In the genomic region with DNA sequence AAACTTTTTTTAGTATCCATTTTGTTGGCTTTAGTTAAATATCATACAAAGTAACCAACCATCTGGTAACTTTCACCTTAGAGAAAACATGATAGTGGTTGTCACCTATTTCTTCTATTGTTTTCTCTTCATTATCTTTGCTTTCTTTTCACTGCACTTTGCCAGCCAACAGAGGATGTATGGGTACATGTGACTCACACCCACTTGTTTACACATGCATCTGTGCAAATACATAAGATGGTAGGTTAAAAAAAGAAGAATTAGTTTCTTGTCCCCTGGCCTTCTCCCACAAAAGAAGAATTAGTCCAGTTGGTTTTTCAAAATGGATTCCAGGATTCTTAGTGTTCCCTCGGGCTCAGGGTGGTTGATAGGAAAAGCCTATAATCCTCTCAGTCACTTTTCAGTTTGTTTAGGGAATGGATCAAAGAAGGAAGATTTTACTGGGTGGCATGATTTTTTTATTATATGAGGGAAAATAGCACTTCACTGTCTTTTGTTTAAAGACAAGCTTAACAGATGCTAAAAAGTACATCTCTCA, we compare ENCODE assay signal across 19 cellular contexts. TPM values are rescaled to one million over a fixed set of nuclear protein-coding genes. Genes with fewer than 3 reads are reported as not detected.
DNase-seq lines count a peak whose midpoint lies in the region; TF ChIP-seq lines count a peak whose summit lies in the region.
"Had no signal": no experiment of that assay in that cellular context is flagged by ENCODE, and none has a peak within 500 bp of the region (broad histone marks: within the 10 kb centered on the region; RNA-seq: fewer than 3 reads in every experiment).

No MANE protein-coding gene starts in this region.

- H2AFZ ChIP-seq in osteoblast (ENCODE audit: low read length): peak overlapping the region; percentile 48

- DNase-seq in NCI-H510A treated with DMSO at 0.1 percent for 48 hours (lab: John Stamatoyannopoulos, UW) (peak; percentile 18), NCI-H510A (lab: John Stamatoyannopoulos, UW) (no peak), NCI-H82 (lab: John Stamatoyannopoulos, UW) (peak; percentile 58), chondrocyte (ENCODE audit: low spot score) (no peak), osteoblast (ENCODE audit: insufficient read length, low spot score, missing footprints) (no peak), COLO829 (ENCODE audit: low spot score) (no peak)
- DNase-seq in stimulated activated naive CD4-positive, alpha-beta T cell treated with Interleukin-2 at 50 U/mL for 16 hours (lab: John Stamatoyannopoulos, UW): no peak
- no peak for DNase-seq in activated T-cell treated with anti-CD3 and anti-CD28 coated beads, Interleukin-2, amount 50 U/mL, for 1 hour
- DNase-seq: activated naive CD4-positive, alpha-beta T cell; CD4-positive, alpha-beta T cell; hippocampal formation; Karpas-422; left cardiac atrium; NCI-H1436 treated with DMSO at 0.1 percent for 48 hours; NCI-H226; stimulated activated CD4-positive, alpha-beta T cell treated with anti-CD3 and anti-CD28 coated beads, Interleukin-12 subunit alpha, Interleukin-12 subunit beta, amount 100 ng/mL, for 4 hours; stimulated activated naive CD4-positive, alpha-beta T cell; upper lobe of left lung had no signal

- no peaks in the 10 kb centered on the region for H3K36me3 Mint-ChIP-seq in chondrocyte (ENCODE audit: low read depth)

- TF ChIP-seq CTCF in chondrocyte (IDR thresholded peaks at IDR 0.05) (no peak), osteoblast (IDR thresholded peaks at IDR 0.05; ENCODE audit: extremely low read depth, low read depth, low read length) (no peak)

- no peaks in the 10 kb centered on the region for H3K27me3 Mint-ChIP-seq in chondrocyte (ENCODE audit: low read depth)

- peak overlapping the region; percentile 100 for H3K27ac ChIP-seq in osteoblast (ENCODE audit: low read depth, low read length)
- H3K27ac ChIP-seq: upper lobe of left lung had no signal

- no peaks in the 10 kb centered on the region for H4K20me1 ChIP-seq in osteoblast (ENCODE audit: insufficient read depth, low read length)

- peak overlapping the region; percentile 99 for H3K27ac Mint-ChIP-seq in chondrocyte (ENCODE audit: unreplicated experiment)
- H3K27ac Mint-ChIP-seq: CD4-positive, alpha-beta T cell; T-helper 1 cell treated with Interleukin-12 subunit alpha and Interleukin-12 subunit beta and Interleukin-4 antibody, amounts not matched to agents 30 μg/mL and 1 μg/mL, for 36 hours had no signal

- no peaks in the 10 kb centered on the region for H3K9me3 Mint-ChIP-seq in chondrocyte (ENCODE audit: low read depth)
- H3K9me3 Mint-ChIP-seq: CD4-positive, alpha-beta T cell; T-helper 1 cell treated with Interleukin-12 subunit alpha and Interleukin-12 subunit beta and Interleukin-4 antibody, amounts not matched to agents 30 μg/mL and 1 μg/mL, for 36 hours had no signal

- H3K4me2 ChIP-seq in osteoblast (ENCODE audit: insufficient read depth, low read length): no peak overlapping the region

- H3K4me3 Mint-ChIP-seq in chondrocyte (ENCODE audit: unreplicated experiment): no peak overlapping the region
- H3K4me3 Mint-ChIP-seq: CD4-positive, alpha-beta T cell; T-helper 1 cell treated with Interleukin-12 subunit alpha and Interleukin-12 subunit beta and Interleukin-4 antibody, amounts not matched to agents 30 μg/mL and 1 μg/mL, for 36 hours had no signal

- peaks cover 2% of the 10 kb centered on the region for H3K79me2 ChIP-seq in osteoblast (ENCODE audit: insufficient read depth, low read length)

- no peaks in the 10 kb centered on the region for H3K27me3 ChIP-seq in osteoblast (ENCODE audit: insufficient read depth, low read length)
- H3K27me3 ChIP-seq: upper lobe of left lung had no signal

- H3K4me1 Mint-ChIP-seq in chondrocyte (ENCODE audit: low read depth): peaks cover 46% of the 10 kb centered on the region

- peaks cover 36% of the 10 kb centered on the region for H3K4me1 ChIP-seq in osteoblast (ENCODE audit: insufficient read depth, low read length)
- H3K4me1 ChIP-seq: upper lobe of left lung had no signal

- no peak overlapping the region for H3K4me3 ChIP-seq in osteoblast (ENCODE audit: insufficient read depth, low read length)
- H3K4me3 ChIP-seq: upper lobe of left lung had no signal

- H3K36me3 ChIP-seq in osteoblast (ENCODE audit: insufficient read depth, low read length): no peaks in the 10 kb centered on the region
- H3K36me3 ChIP-seq: upper lobe of left lung had no signal

- no peaks in the 10 kb centered on the region for H3K9me3 ChIP-seq in osteoblast (ENCODE audit: low read depth, low read length)
- H3K9me3 ChIP-seq: upper lobe of left lung had no signal

RNA-seq across cellular contexts. Expression of gene CDK15, which starts 46.6 kb away (rescaled TPM):
- total RNA-seq in chondrocyte: 3.6 to 5.9 TPM (median 4.6 TPM) in 3 replicates
- total RNA-seq in osteoblast: 4.7 and 5.3 TPM in 2 replicates
- total RNA-seq: CD4-positive, alpha-beta T cell had no signal

Comparison
In these comparisons a context has a peak if more than half of its experiments do, and no peak if none do; other contexts are left out.
1. DNase-seq: peak in NCI-H510A treated with DMSO at 0.1 percent for 48 hours (single experiment) and NCI-H82 (single experiment); none in NCI-H510A (single experiment), chondrocyte (single experiment), osteoblast (single experiment), stimulated activated naive CD4-positive, alpha-beta T cell treated with Interleukin-2 at 50 U/mL for 16 hours (single experiment), activated T-cell treated with anti-CD3 and anti-CD28 coated beads, Interleukin-2, amount 50 U/mL, for 1 hour (single experiment) and COLO829 (single experiment).